23 cellular contexts compared by ENCODE assay signal in genomic region chr5:142861011-142861410, GRCh38.
DNase-seq lines count a peak whose midpoint lies in the region; ATAC-seq, FAIRE-seq and TF ChIP-seq lines count a peak whose summit lies in the region.
"Had no signal": no experiment of that assay in that cellular context is flagged by ENCODE, and none has a peak within 500 bp of the region (broad histone marks: within the 10 kb centered on the region; RNA-seq: fewer than 3 reads in every experiment).

No MANE protein-coding gene starts in this region.

- H3K36me3 Mint-ChIP-seq in endodermal cell (ENCODE audit: low read depth): no peaks in the 10 kb centered on the region
- no peaks in the 10 kb centered on the region for H3K36me3 Mint-ChIP-seq in osteocyte (ENCODE audit: unreplicated experiment)
- H3K36me3 Mint-ChIP-seq: activated naive CD4-positive, alpha-beta T cell treated with anti-CD3 and anti-CD28 coated beads, Interleukin-2, amount 50 U/mL, for 72 hours had no signal

- H3K9me3 ChIP-seq in A549: no peaks in the 10 kb centered on the region
- no peaks in the 10 kb centered on the region for H3K9me3 ChIP-seq in endodermal cell (ENCODE audit: control insufficient read depth, low read length)
- no peaks in the 10 kb centered on the region for H3K9me3 ChIP-seq in mucosa of descending colon
- H3K9me3 ChIP-seq: vagina had no signal

- ATAC-seq in A549 (no peak), mucosa of descending colon (peak; percentile 60)
- ATAC-seq: activated naive CD4-positive, alpha-beta T cell treated with anti-CD3 and anti-CD28 coated beads, Interleukin-2, amount 50 U/mL, for 72 hours had no signal

- H3K9me3 Mint-ChIP-seq in endodermal cell (no peaks in the 10 kb centered on the region), osteocyte (ENCODE audit: unreplicated experiment) (no peaks in the 10 kb centered on the region)
- H3K9me3 Mint-ChIP-seq: activated naive CD4-positive, alpha-beta T cell treated with anti-CD3 and anti-CD28 coated beads, Interleukin-2, amount 50 U/mL, for 72 hours; activated T-helper 1 cell treated with anti-CD3 and anti-CD28 coated beads, Interleukin-12 subunit alpha, Interleukin-12 subunit beta, Interleukin-2, Interleukin-4 antibody, amounts not matched to agents 30 ng/mL and 10 ng/mL and 1 ng/mL, durations not matched to agents 14 hours and 24 hours and 36 hours; neural crest cell had no signal

- no peak for TF ChIP-seq POLR2A in A549 (IDR thresholded peaks at IDR 0.05; ENCODE audit: low read length)

- no peak overlapping the region for H3K4me3 ChIP-seq in A549
- H3K4me3 ChIP-seq in endodermal cell (ENCODE audit: low read length): no peak overlapping the region
- H3K4me3 ChIP-seq in mucosa of descending colon: no peak overlapping the region
- H3K4me3 ChIP-seq: vagina had no signal

- intact Hi-C loops in mucosa of descending colon (cut with DNase I, micrococcal nuclease): loop anchor here in 1 of 2 donors (10.0 kb wide), 1 partner anchor 86 kb away; the partner anchor contains the start of gene ARHGAP26

- no peak for TF ChIP-seq RAD21 in A549 (conservative IDR thresholded peaks at IDR 0.05 in 1 of 2, IDR thresholded peaks at IDR 0.05 in 1 of 2)

- H3K4me3 Mint-ChIP-seq in endodermal cell (no peak overlapping the region), osteocyte (ENCODE audit: unreplicated experiment) (no peak overlapping the region)
- H3K4me3 Mint-ChIP-seq: activated T-helper 1 cell treated with anti-CD3 and anti-CD28 coated beads, Interleukin-12 subunit alpha, Interleukin-12 subunit beta, Interleukin-2, Interleukin-4 antibody, amounts not matched to agents 30 ng/mL and 10 ng/mL and 1 ng/mL, durations not matched to agents 14 hours and 24 hours and 36 hours; HFFc6; neural crest cell had no signal

- peaks cover 31% of the 10 kb centered on the region for H3K4me1 ChIP-seq in A549
- H3K4me1 ChIP-seq in endodermal cell (ENCODE audit: control insufficient read depth, insufficient read depth, low read length): peaks cover 15% of the 10 kb centered on the region
- peaks cover 11% of the 10 kb centered on the region for H3K4me1 ChIP-seq in mucosa of descending colon (ENCODE audit: low read depth)

- CTCF ChIA-PET in A549 (lab: Yijun Ruan, JAX): interaction anchor here (1.2 to 8.2 kb wide), 6 partner anchors 9 to 142 kb away, joined by 3 to 73 read pairs (median 3); no protein-coding TSS in a partner anchor

- no peak for TF ChIP-seq CTCF in A549 (IDR thresholded peaks at IDR 0.05)
- no peak for TF ChIP-seq CTCF in endodermal cell (conservative IDR thresholded peaks at IDR 0.05)
- TF ChIP-seq CTCF in mucosa of descending colon (IDR thresholded peaks at IDR 0.05): no peak
- no peak for TF ChIP-seq CTCF in osteocyte (IDR thresholded peaks at IDR 0.05)

- H3K27ac Mint-ChIP-seq in endodermal cell (peak overlapping the region; percentile 14), osteocyte (ENCODE audit: unreplicated experiment) (no peak overlapping the region)
- H3K27ac Mint-ChIP-seq: activated naive CD4-positive, alpha-beta T cell treated with anti-CD3 and anti-CD28 coated beads, Interleukin-2, amount 50 U/mL, for 72 hours; activated T-helper 1 cell treated with anti-CD3 and anti-CD28 coated beads, Interleukin-12 subunit alpha, Interleukin-12 subunit beta, Interleukin-2, Interleukin-4 antibody, amounts not matched to agents 30 ng/mL and 10 ng/mL and 1 ng/mL, durations not matched to agents 14 hours and 24 hours and 36 hours; HFFc6 had no signal

- no peak for TF ChIP-seq EP300 in A549 (IDR thresholded peaks at IDR 0.05)

- H3K27me3 Mint-ChIP-seq in endodermal cell (ENCODE audit: insufficient read depth) (no peaks in the 10 kb centered on the region), osteocyte (ENCODE audit: unreplicated experiment) (no peaks in the 10 kb centered on the region)

- no peaks in the 10 kb centered on the region for H3K27me3 ChIP-seq in endodermal cell (ENCODE audit: control insufficient read depth, insufficient read depth, low read length, poor library complexity, severe bottlenecking)
- H3K27me3 ChIP-seq: vagina had no signal

- H3K9ac ChIP-seq in endodermal cell (ENCODE audit: extremely low read depth, low read length, poor library complexity, severe bottlenecking): no peak overlapping the region

- DNase-seq in A549 (ENCODE audit: low read depth in 1 of 2, low spot score in 1 of 2): no peak
- DNase-seq in LoVo (ENCODE audit: low spot score): peak; percentile 43
- DNase-seq in endodermal cell: no peak
- DNase-seq in mucosa of descending colon: no peak
- no peak for DNase-seq in AG08395 (ENCODE audit: low spot score)
- no peak for DNase-seq in GM19238 (ENCODE audit: insufficient read length, low spot score)
- DNase-seq in hepatic stellate cell (ENCODE audit: low spot score): no peak
- no peak for DNase-seq in osteocyte (ENCODE audit: extremely low spot score, unreplicated experiment)
- DNase-seq: activated CD4-positive, alpha-beta T cell treated with anti-CD3 and anti-CD28 coated beads for 4 hours; DMS 273 treated with DMSO at 0.1 percent for 48 hours; GDM1; HFFc6; hippocampal formation; IMR-90; islet precursor cell; NCI-H1417 treated with DMSO at 0.1 percent for 48 hours; NCI-H524; stimulated activated CD4-positive, alpha-beta T cell treated with anti-CD3 and anti-CD28 coated beads, Interleukin-15, amount 100 ng/mL, for 24 hours had no signal

- 0 out of 3 replicates have a peak overlapping the region, but pooled peaks have one; percentile 9 for H3K4me2 ChIP-seq in A549

- no peak for FAIRE-seq in A549 (lab: Jason Lieb, UNC)
- FAIRE-seq: astrocyte had no signal

- 79% methylated on average over 7 of the region's 7 CpGs for WGBS in A549 (ENCODE audit: missing lambda C conversion rate)
- 83 to 96% methylated on average over 1 to 7 of the region's 7 CpGs for WGBS in endodermal cell (ENCODE audit: insufficient coverage in 1 of 2, insufficient read length in 1 of 2), 2 experiments

- H3K4me1 Mint-ChIP-seq in endodermal cell (peaks cover 60% of the 10 kb centered on the region), osteocyte (ENCODE audit: unreplicated experiment) (peaks cover 6% of the 10 kb centered on the region)

- H3K27ac ChIP-seq in A549: peak overlapping the region in 1 of 2 experiments; percentile 47; a peak in 2 of 6 replicates
- no peak overlapping the region for H3K27ac ChIP-seq in endodermal cell (ENCODE audit: low read depth, low read length)
- H3K27ac ChIP-seq: vagina had no signal

- no peaks in the 10 kb centered on the region for H3K36me3 ChIP-seq in endodermal cell (ENCODE audit: control insufficient read depth, insufficient read depth, low read length)
- H3K36me3 ChIP-seq in mucosa of descending colon (ENCODE audit: low read depth): no peaks in the 10 kb centered on the region
- H3K36me3 ChIP-seq: vagina had no signal

- POLR2A ChIA-PET in A549 (lab: Yijun Ruan, JAX): no interaction called here

TF ChIP-seq in A549, 52 proteins besides CTCF, POLR2A, EP300 and RAD21:
- TF ChIP-seq ZC3H11A (IDR thresholded peaks at IDR 0.05) (no peak), TFCP2L1 (CRISPR knock-in tag; IDR thresholded peaks at IDR 0.05) (no peak), FOSL2 (IDR thresholded peaks at IDR 0.05) (no peak), FOSL2 (CRISPR knock-in tag; IDR thresholded peaks at IDR 0.05) (no peak), MAZ (IDR thresholded peaks at IDR 0.05; ENCODE audit: borderline replicate concordance, low read depth, low read length) (no peak), USF2 (IDR thresholded peaks at IDR 0.05) (no peak), PHF8 (IDR thresholded peaks at IDR 0.05; ENCODE audit: borderline replicate concordance, low read depth) (no peak), KDM5A (IDR thresholded peaks at IDR 0.05) (no peak), RARB (CRISPR knock-in tag; IDR thresholded peaks at IDR 0.05) (no peak), GATA3 (IDR thresholded peaks at IDR 0.05; ENCODE audit: borderline replicate concordance) (no peak), BCL3 (IDR thresholded peaks at IDR 0.05) (no peak), TP53 (CRISPR knock-in tag; IDR thresholded peaks at IDR 0.05) (no peak), JUN (IDR thresholded peaks at IDR 0.05) (no peak), BHLHE40 (IDR thresholded peaks at IDR 0.05; ENCODE audit: low read depth, low read length) (no peak), RNF2 (IDR thresholded peaks at IDR 0.05; ENCODE audit: borderline replicate concordance, low read depth) (no peak), CBX2 (IDR thresholded peaks at IDR 0.05; ENCODE audit: borderline replicate concordance, low read depth) (no peak), EHF (CRISPR knock-in tag; IDR thresholded peaks at IDR 0.05) (no peak)
